In the genomic region with DNA sequence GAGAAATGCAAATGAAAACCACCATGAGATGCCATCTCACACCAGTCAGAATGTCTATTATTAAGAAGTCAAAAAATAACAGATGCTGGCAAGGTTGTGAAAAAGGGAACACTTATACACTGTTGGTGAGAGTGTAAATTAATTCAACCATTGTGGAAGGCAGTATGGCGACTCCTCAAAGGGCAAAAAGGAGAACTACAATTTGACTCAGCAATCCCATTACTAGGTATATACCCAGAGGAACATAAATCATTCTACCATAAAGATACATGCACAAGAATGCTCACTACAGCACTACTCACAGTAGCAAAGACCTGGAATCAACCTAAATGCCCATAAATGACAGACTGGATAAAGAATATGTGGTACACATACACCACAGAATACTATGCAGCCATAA, we compare ENCODE assay signal across 36 cellular contexts.
DNase-seq lines count a peak whose midpoint lies in the region; ATAC-seq, FAIRE-seq and TF ChIP-seq lines count a peak whose summit lies in the region.
"Had no signal": no experiment of that assay in that cellular context is flagged by ENCODE, and none has a peak within 500 bp of the region (broad histone marks: within the 10 kb centered on the region; RNA-seq: fewer than 3 reads in every experiment).

No MANE protein-coding gene starts in this region.

- peak; percentile 49 for FAIRE-seq in astrocyte (lab: Jason Lieb, UNC)
- FAIRE-seq: A204.1, A549, D721Med had no signal

- no peaks in the 10 kb centered on the region for H3K36me3 Mint-ChIP-seq in astrocyte (ENCODE audit: low read depth, unreplicated experiment)
- H3K36me3 Mint-ChIP-seq in stimulated activated naive B cell treated with anti-CD40 and anti-IgM and Interleukin-4, amounts not matched to agents 10 μg/mL and 1 μg/mL and 100 μg/mL, for 72 hours: no peaks in the 10 kb centered on the region
- H3K36me3 Mint-ChIP-seq: CD14-positive monocyte; CD4-positive, alpha-beta memory T cell; CD4-positive, CD25-positive, alpha-beta regulatory T cell; CD8-positive, alpha-beta memory T cell; CD8-positive, alpha-beta T cell had no signal

- H4K20me1 ChIP-seq in astrocyte (ENCODE audit: insufficient read depth, low read length) (no peaks in the 10 kb centered on the region), smooth muscle cell (ENCODE audit: low read depth) (no peaks in the 10 kb centered on the region)
- H4K20me1 ChIP-seq: BLaER1; BLaER1 treated with 17β-estradiol and CSF1 and Interleukin-3, amounts not matched to agents 10 nM and 100 nM had no signal

- no peaks in the 10 kb centered on the region for H3K27me3 ChIP-seq in astrocyte (ENCODE audit: insufficient read depth, low read length)
- no peaks in the 10 kb centered on the region for H3K27me3 ChIP-seq in smooth muscle cell (ENCODE audit: low read depth)
- H3K27me3 ChIP-seq: BE2C; BLaER1; BLaER1 treated with 17β-estradiol and CSF1 and Interleukin-3, amounts not matched to agents 10 nM and 100 nM had no signal

- H3K79me2 ChIP-seq in astrocyte (ENCODE audit: insufficient read depth, low read length) (no peaks in the 10 kb centered on the region), smooth muscle cell (ENCODE audit: low read depth) (no peaks in the 10 kb centered on the region)

- no peak overlapping the region for H3K27ac Mint-ChIP-seq in astrocyte (ENCODE audit: unreplicated experiment)
- H3K27ac Mint-ChIP-seq in stimulated activated naive B cell treated with anti-CD40 and anti-IgM and Interleukin-4, amounts not matched to agents 10 μg/mL and 1 μg/mL and 100 μg/mL, for 72 hours: no peak overlapping the region
- H3K27ac Mint-ChIP-seq: B cell; CD14-positive monocyte; CD4-positive, alpha-beta memory T cell; CD4-positive, alpha-beta T cell; CD4-positive, CD25-positive, alpha-beta regulatory T cell; CD8-positive, alpha-beta memory T cell; CD8-positive, alpha-beta T cell had no signal

- H3K36me3 ChIP-seq in astrocyte (ENCODE audit: insufficient read depth, low read length) (no peaks in the 10 kb centered on the region), smooth muscle cell (ENCODE audit: low read depth) (no peaks in the 10 kb centered on the region)
- H3K36me3 ChIP-seq: BE2C; BLaER1; BLaER1 treated with 17β-estradiol and CSF1 and Interleukin-3, amounts not matched to agents 10 nM and 100 nM had no signal

- no peaks in the 10 kb centered on the region for H3K9me3 Mint-ChIP-seq in astrocyte (ENCODE audit: unreplicated experiment)
- peaks cover 4% of the 10 kb centered on the region in 2 donors for H3K9me3 Mint-ChIP-seq in stimulated activated naive B cell treated with anti-CD40 and anti-IgM and Interleukin-4, amounts not matched to agents 10 μg/mL and 1 μg/mL and 100 μg/mL, for 72 hours
- H3K9me3 Mint-ChIP-seq: CD4-positive, alpha-beta T cell; CD8-positive, alpha-beta memory T cell; CD8-positive, alpha-beta T cell had no signal

- H3K9ac ChIP-seq in astrocyte (ENCODE audit: low read length) (no peak overlapping the region), smooth muscle cell (ENCODE audit: low read depth) (no peak overlapping the region)
- H3K9ac ChIP-seq: BLaER1; BLaER1 treated with 17β-estradiol and CSF1 and Interleukin-3, amounts not matched to agents 10 nM and 100 nM had no signal

- intact Hi-C loops in posterior cingulate gyrus (cut with DNase I): no loop called here

- DNase-seq in NOMO-1 treated with DMSO at 0.1 percent for 48 hours (lab: John Stamatoyannopoulos, UW; ENCODE audit: unreplicated experiment) (peak; percentile 23), NOMO-1 treated with dmso at 0.1 percent for 144 hours (lab: John Stamatoyannopoulos, UW; ENCODE audit: unreplicated experiment) (no peak), MV-4-11 (lab: John Stamatoyannopoulos, UW) (peak; percentile 40), astrocyte (ENCODE audit: low read depth) (no peak), posterior cingulate gyrus (no peak), smooth muscle cell (lab: John Stamatoyannopoulos, UW; ENCODE audit: unreplicated experiment) (no peak), NCI-H2029 treated with DMSO at 0.1 percent for 48 hours (lab: John Stamatoyannopoulos, UW) (no peak)
- no peak for DNase-seq in stimulated activated naive B cell treated with anti-CD40 and anti-IgM and Interleukin-4, amounts not matched to agents 10 μg/mL and 1 μg/mL and 100 μg/mL, for 72 hours
- DNase-seq: 8988T; ACHN; AML-193; BE2C; C1 segment of cervical spinal cord; Caco-2; Calu3; CD4-positive, alpha-beta memory T cell; CD4-positive, alpha-beta T cell; CD4-positive, CD25-positive, alpha-beta regulatory T cell; CD8-positive, alpha-beta memory T cell; CD8-positive, alpha-beta T cell; COR-L47; DMS 273 treated with DMSO at 0.1 percent for 48 hours; DMS153; DMS53; DMS79; DMS79 treated with DMSO at 0.1 percent for 48 hours; DND-41; EL had no signal

- H2AFZ ChIP-seq in astrocyte (ENCODE audit: low read depth, low read length) (no peak overlapping the region), smooth muscle cell (ENCODE audit: low read depth) (no peak overlapping the region)

- ATAC-seq in stimulated activated naive B cell treated with anti-CD40 and anti-IgM and Interleukin-4, amounts not matched to agents 10 μg/mL and 1 μg/mL and 100 μg/mL, for 72 hours (replicated peaks): peak; percentile 54 to 71
- ATAC-seq: A549; CD8-positive, alpha-beta T cell had no signal

- no peaks in the 10 kb centered on the region for H3K27me3 Mint-ChIP-seq in astrocyte (ENCODE audit: low read depth, unreplicated experiment)
- H3K27me3 Mint-ChIP-seq in stimulated activated naive B cell treated with anti-CD40 and anti-IgM and Interleukin-4, amounts not matched to agents 10 μg/mL and 1 μg/mL and 100 μg/mL, for 72 hours: no peaks in the 10 kb centered on the region
- H3K27me3 Mint-ChIP-seq: B cell; CD4-positive, alpha-beta T cell; CD4-positive, CD25-positive, alpha-beta regulatory T cell had no signal

- no peak overlapping the region for H3K4me3 Mint-ChIP-seq in astrocyte (ENCODE audit: unreplicated experiment)
- no peak overlapping the region for H3K4me3 Mint-ChIP-seq in stimulated activated naive B cell treated with anti-CD40 and anti-IgM and Interleukin-4, amounts not matched to agents 10 μg/mL and 1 μg/mL and 100 μg/mL, for 72 hours
- H3K4me3 Mint-ChIP-seq: B cell; CD14-positive monocyte; CD4-positive, alpha-beta memory T cell; CD4-positive, alpha-beta T cell; CD4-positive, CD25-positive, alpha-beta regulatory T cell; CD8-positive, alpha-beta memory T cell; CD8-positive, alpha-beta T cell had no signal

- 80% methylated on average over 1 of the region's 1 CpG for WGBS in smooth muscle cell (ENCODE audit: low lambda C conversion rate)

- H3K27ac ChIP-seq in astrocyte (ENCODE audit: low read depth, low read length): no peak overlapping the region
- H3K27ac ChIP-seq in smooth muscle cell (ENCODE audit: low read depth): no peak overlapping the region
- H3K27ac ChIP-seq: 22Rv1; A549; BLaER1; BLaER1 treated with 17β-estradiol and CSF1 and Interleukin-3, amounts not matched to agents 10 nM and 100 nM had no signal

- H3K4me1 Mint-ChIP-seq in astrocyte (ENCODE audit: low read depth, unreplicated experiment): peaks cover 4% of the 10 kb centered on the region
- H3K4me1 Mint-ChIP-seq in stimulated activated naive B cell treated with anti-CD40 and anti-IgM and Interleukin-4, amounts not matched to agents 10 μg/mL and 1 μg/mL and 100 μg/mL, for 72 hours: no peaks in the 10 kb centered on the region
- H3K4me1 Mint-ChIP-seq: B cell; CD14-positive monocyte; CD4-positive, alpha-beta memory T cell; CD4-positive, CD25-positive, alpha-beta regulatory T cell; CD8-positive, alpha-beta memory T cell had no signal

- H3F3A ChIP-seq in smooth muscle cell (ENCODE audit: low read depth): no peaks in the 10 kb centered on the region

- H3K9me3 ChIP-seq in astrocyte (ENCODE audit: insufficient read depth, low read depth, low read length): no peaks in the 10 kb centered on the region
- no peaks in the 10 kb centered on the region for H3K9me3 ChIP-seq in smooth muscle cell (replicated peaks; ENCODE audit: low read depth)
- H3K9me3 ChIP-seq: A549, BE2C, BLaER1, Caco-2 had no signal

- no peak overlapping the region for H3K4me3 ChIP-seq in astrocyte (ENCODE audit: insufficient read depth, low read depth, low read length)
- no peak overlapping the region for H3K4me3 ChIP-seq in smooth muscle cell
- H3K4me3 ChIP-seq: A549; BLaER1; BLaER1 treated with 17β-estradiol and CSF1 and Interleukin-3, amounts not matched to agents 10 nM and 100 nM had no signal

- no peak for TF ChIP-seq CTCF in astrocyte (IDR thresholded peaks at IDR 0.05; ENCODE audit: insufficient read depth, low read depth, low read length)
- no peak for TF ChIP-seq CTCF in smooth muscle cell (IDR thresholded peaks at IDR 0.05; ENCODE audit: borderline replicate concordance, insufficient read depth, poor library complexity, severe bottlenecking)

- H3K4me2 ChIP-seq in astrocyte (ENCODE audit: low read length): no peak overlapping the region
- no peak overlapping the region for H3K4me2 ChIP-seq in smooth muscle cell
- H3K4me2 ChIP-seq: A549; BLaER1; BLaER1 treated with 17β-estradiol and CSF1 and Interleukin-3, amounts not matched to agents 10 nM and 100 nM had no signal

- no peaks in the 10 kb centered on the region for H3K4me1 ChIP-seq in astrocyte (ENCODE audit: insufficient read depth, low read length)
- H3K4me1 ChIP-seq in smooth muscle cell (ENCODE audit: low read depth): no peaks in the 10 kb centered on the region
- H3K4me1 ChIP-seq: A549; BLaER1; BLaER1 treated with 17β-estradiol and CSF1 and Interleukin-3, amounts not matched to agents 10 nM and 100 nM; Caco-2 had no signal

Comparison
In these comparisons a context has a peak if more than half of its experiments do, and no peak if none do; other contexts are left out.
1. DNase-seq: peak in NOMO-1 treated with DMSO at 0.1 percent for 48 hours (single experiment) and MV-4-11 (single experiment); none in NOMO-1 treated with dmso at 0.1 percent for 144 hours (single experiment), astrocyte (single experiment), stimulated activated naive B cell treated with anti-CD40 and anti-IgM and Interleukin-4, amounts not matched to agents 10 μg/mL and 1 μg/mL and 100 μg/mL, for 72 hours (single experiment), posterior cingulate gyrus (0 of 10), smooth muscle cell (single experiment) and NCI-H2029 treated with DMSO at 0.1 percent for 48 hours (single experiment).